15 cellular contexts compared by ENCODE assay signal in genomic region chr6:113870917-113871316, GRCh38. TPM values are rescaled to one million over a fixed set of nuclear protein-coding genes. Genes with fewer than 3 reads are reported as not detected.
DNase-seq lines count a peak whose midpoint lies in the region; ATAC-seq and TF ChIP-seq lines count a peak whose summit lies in the region.
"Had no signal": no experiment of that assay in that cellular context is flagged by ENCODE, and none has a peak within 500 bp of the region (broad histone marks: within the 10 kb centered on the region; RNA-seq: fewer than 3 reads in every experiment).

No MANE protein-coding gene starts in this region.

- peaks cover 42% of the 10 kb centered on the region for H3F3A ChIP-seq in GM23248 (ENCODE audit: insufficient read depth)
- no peaks in the 10 kb centered on the region for H3F3A ChIP-seq in Loucy (ENCODE audit: low read depth)

- H3K4me2 ChIP-seq in GM23248 (ENCODE audit: unreplicated experiment) (peak overlapping the region; percentile 24), Loucy (ENCODE audit: low read depth, low read length, poor library complexity, severe bottlenecking) (peak overlapping the region; percentile 67)

- intact Hi-C loops in lower lobe of right lung (cut with DNase I), result no loop called here

- in situ Hi-C loops in GM23248 (cut with MboI), result no loop called here

- H4K20me1 ChIP-seq in GM23248 (ENCODE audit: insufficient read depth), result no peaks in the 10 kb centered on the region
- no peaks in the 10 kb centered on the region for H4K20me1 ChIP-seq in Loucy (ENCODE audit: insufficient read depth, low read length, poor library complexity, severe bottlenecking)

- H3K9me2 ChIP-seq in GM23248 (ENCODE audit: insufficient read depth) (no peaks in the 10 kb centered on the region), Loucy (replicated peaks; ENCODE audit: low read depth, low read length) (no peaks in the 10 kb centered on the region)

- no peak for TF ChIP-seq CTCF in Loucy (conservative IDR thresholded peaks at IDR 0.05; ENCODE audit: low read length)
- no peak for TF ChIP-seq CTCF in lower lobe of right lung (IDR thresholded peaks at IDR 0.05)

- H3K27me3 ChIP-seq in GM23248 (replicated peaks; ENCODE audit: insufficient read depth) (no peaks in the 10 kb centered on the region), Loucy (ENCODE audit: insufficient read depth, low read length, poor library complexity, severe bottlenecking) (no peaks in the 10 kb centered on the region), lower lobe of right lung (ENCODE audit: low read depth) (no peaks in the 10 kb centered on the region)
- H3K27me3 ChIP-seq: BLaER1 treated with 17β-estradiol and CSF1 and Interleukin-3, amounts not matched to agents 10 nM and 100 nM had no signal

- ATAC-seq in lower lobe of right lung (no peak), HG03442 (IDR thresholded peaks at IDR 0.05; ENCODE audit: unreplicated experiment) (no peak)
- ATAC-seq: CD8-positive, alpha-beta T cell; HCT116; HepG2 had no signal

- H2AFZ ChIP-seq in GM23248 (no peak overlapping the region), Loucy (ENCODE audit: low read length) (no peak overlapping the region)

- H3K27ac ChIP-seq in GM23248 (peak overlapping the region; percentile 48), lower lobe of right lung (no peak overlapping the region)
- H3K27ac ChIP-seq: BLaER1 treated with 17β-estradiol and CSF1 and Interleukin-3, amounts not matched to agents 10 nM and 100 nM had no signal

- peak; percentile 52 for DNase-seq in GM23248
- no peak for DNase-seq in lower lobe of right lung
- DNase-seq in LoVo (ENCODE audit: low spot score), result no peak
- no peak for DNase-seq in SK-N-DZ (ENCODE audit: low spot score)
- DNase-seq: Calu3; CD8-positive, alpha-beta T cell; DMS53; DND-41; GOT3; H7 had no signal

- 95 to 100% methylated on average over 2 of the region's 2 CpGs for WGBS in GM23248 (ENCODE audit: low coverage in 1 of 2, low lambda C conversion rate in 2 of 2, missing lambda C conversion rate in 2 of 2), 2 experiments

- no peak overlapping the region for H3K4me3 ChIP-seq in GM23248
- H3K4me3 ChIP-seq in Loucy (ENCODE audit: low read length, poor library complexity, severe bottlenecking), result peak overlapping the region; percentile 73
- H3K4me3 ChIP-seq in lower lobe of right lung, result peak overlapping the region; percentile 4
- H3K4me3 ChIP-seq: BLaER1 treated with 17β-estradiol and CSF1 and Interleukin-3, amounts not matched to agents 10 nM and 100 nM had no signal

- H3K4me1 ChIP-seq in GM23248 (ENCODE audit: insufficient read depth), result peaks cover 26% of the 10 kb centered on the region
- H3K4me1 ChIP-seq in Loucy (ENCODE audit: insufficient read depth, low read length, poor library complexity, severe bottlenecking), result peaks cover 13% of the 10 kb centered on the region
- no peaks in the 10 kb centered on the region for H3K4me1 ChIP-seq in lower lobe of right lung

- H3K9ac ChIP-seq in GM23248, result no peak overlapping the region
- peak overlapping the region; percentile 44 for H3K9ac ChIP-seq in Loucy (ENCODE audit: low read depth, low read length, poor library complexity, severe bottlenecking)
- H3K9ac ChIP-seq: BLaER1 treated with 17β-estradiol and CSF1 and Interleukin-3, amounts not matched to agents 10 nM and 100 nM had no signal

- H3K36me3 ChIP-seq in GM23248 (ENCODE audit: low read depth) (no peaks in the 10 kb centered on the region), Loucy (ENCODE audit: insufficient read depth, low read length) (no peaks in the 10 kb centered on the region), lower lobe of right lung (no peaks in the 10 kb centered on the region)
- H3K36me3 ChIP-seq: BLaER1 treated with 17β-estradiol and CSF1 and Interleukin-3, amounts not matched to agents 10 nM and 100 nM had no signal

- no peaks in the 10 kb centered on the region for H3K9me3 ChIP-seq in GM23248 (ENCODE audit: low read depth)
- no peaks in the 10 kb centered on the region for H3K9me3 ChIP-seq in Loucy (ENCODE audit: insufficient read depth, low read depth, low read length)
- no peaks in the 10 kb centered on the region for H3K9me3 ChIP-seq in lower lobe of right lung
- H3K9me3 ChIP-seq: BLaER1 treated with 17β-estradiol and CSF1 and Interleukin-3, amounts not matched to agents 10 nM and 100 nM had no signal

- H3K79me2 ChIP-seq in GM23248 (ENCODE audit: insufficient read depth) (no peaks in the 10 kb centered on the region), Loucy (ENCODE audit: insufficient read depth, low read length) (peaks cover 19% of the 10 kb centered on the region)

RNA-seq across cellular contexts. Expression of gene MARCKS, which starts 13.8 kb away (rescaled TPM):
- 154 and 210 TPM in 2 replicates for total RNA-seq in GM23248 (2014; rRNA removed; shearing (Covaris generic))
- polyA plus RNA-seq in GM23248 (2016; fragmentation: Nextera tagmentation; extraction: Ambion mirVana), result 105 and 109 TPM in 2 replicates
- 62.1 TPM for total RNA-seq in lower lobe of right lung
- 152 and 168 TPM in 2 replicates for polyA plus RNA-seq in SK-N-DZ (2014; cell fraction: cytosol; rRNA removed)
- 82.5 and 86.7 TPM in 2 replicates for polyA plus RNA-seq in SK-N-DZ (2014; cell fraction: nucleus; rRNA removed)
